ENCODE assay signal across 10 cellular contexts in the genomic region with DNA sequence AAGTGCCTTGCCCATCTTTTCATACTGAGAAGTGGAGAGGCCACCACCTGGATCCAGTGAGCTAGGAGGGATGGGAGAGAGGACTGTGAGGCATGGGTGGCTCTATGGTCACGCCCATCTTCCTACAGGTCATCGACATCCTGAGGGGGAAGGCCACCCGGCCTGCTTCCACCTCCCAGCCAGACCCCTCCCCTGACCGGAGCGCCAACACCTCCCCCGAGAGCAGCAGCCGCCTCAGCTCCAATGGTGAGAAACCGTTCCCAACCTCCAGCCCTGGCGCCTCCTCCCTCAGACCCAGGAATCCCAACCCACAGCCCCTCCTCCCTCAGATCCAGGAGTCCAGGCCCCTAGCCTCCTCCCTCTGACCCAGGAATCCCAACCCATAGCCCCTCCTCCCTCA. TPM values are rescaled to one million over a fixed set of nuclear protein-coding genes. Genes with fewer than 3 reads are reported as not detected.
A peak's percentile ranks its signal among the peaks of the same experiment; 100 is the strongest.
DNase-seq lines count a peak whose midpoint lies in the region; ATAC-seq and TF ChIP-seq lines count a peak whose summit lies in the region.
"Had no signal": no experiment of that assay in that cellular context is flagged by ENCODE, and none has a peak within 500 bp of the region (broad histone marks: within the 10 kb centered on the region; RNA-seq: fewer than 3 reads in every experiment).

No MANE protein-coding gene starts in this region.

- H3K9me3 ChIP-seq in smooth muscle cell (replicated peaks; ENCODE audit: low read depth): no peaks in the 10 kb centered on the region

- no peak overlapping the region for H2AFZ ChIP-seq in smooth muscle cell (ENCODE audit: low read depth)
- H2AFZ ChIP-seq: PC-9 had no signal

- no peaks in the 10 kb centered on the region for H3K27me3 ChIP-seq in smooth muscle cell (ENCODE audit: low read depth)

- H3K27ac ChIP-seq in smooth muscle cell (ENCODE audit: low read depth) (peak overlapping the region; percentile 38), caudate nucleus (ENCODE audit: low read depth, low read length) (no peak overlapping the region)
- H3K27ac ChIP-seq: PC-9 had no signal

- DNase-seq in HFFc6 (no peak), astrocyte of the hippocampus (ENCODE audit: low read depth, low spot score) (peak; percentile 53), iPS-NIHi7 (ENCODE audit: extremely low spot score) (peak; percentile 63), smooth muscle cell (lab: John Stamatoyannopoulos, UW; ENCODE audit: unreplicated experiment) (no peak), DMS114 treated with DMSO at 0.1 percent for 48 hours (lab: John Stamatoyannopoulos, UW; ENCODE audit: unreplicated experiment) (no peak), caudate nucleus (lab: John Stamatoyannopoulos, UW) (no peak)
- DNase-seq: PC-9 had no signal

- TF ChIP-seq CTCF in HFFc6 (IDR thresholded peaks at IDR 0.05): no peak
- TF ChIP-seq CTCF in smooth muscle cell (IDR thresholded peaks at IDR 0.05; ENCODE audit: borderline replicate concordance, insufficient read depth, poor library complexity, severe bottlenecking): no peak

- H3K4me3 ChIP-seq in smooth muscle cell: no peak overlapping the region
- H3K4me3 ChIP-seq: GM12878, PC-9 had no signal

- no peaks in the 10 kb centered on the region for H3K36me3 ChIP-seq in smooth muscle cell (ENCODE audit: low read depth)

- no peaks in the 10 kb centered on the region for H3K9me3 Mint-ChIP-seq in HFFc6

- no peak for ATAC-seq in HG03108 (IDR thresholded peaks at IDR 0.05; ENCODE audit: unreplicated experiment)
- ATAC-seq: GM12878 had no signal

- peak overlapping the region; percentile 88 for H3K4me2 ChIP-seq in smooth muscle cell
- H3K4me2 ChIP-seq: PC-9 had no signal

- H3K4me1 ChIP-seq in smooth muscle cell (ENCODE audit: low read depth): peaks cover 25% of the 10 kb centered on the region

- peaks cover 12% of the 10 kb centered on the region for H3F3A ChIP-seq in smooth muscle cell (ENCODE audit: low read depth)

- peak overlapping the region; percentile 89 for H3K27ac Mint-ChIP-seq in HFFc6

- peak overlapping the region; percentile 81 for H3K4me3 Mint-ChIP-seq in HFFc6

- 38% methylated on average over 4 of the region's 9 CpGs for WGBS in smooth muscle cell (ENCODE audit: low lambda C conversion rate)

- H4K20me1 ChIP-seq in smooth muscle cell (ENCODE audit: low read depth): peaks cover 35% of the 10 kb centered on the region

- peaks cover 21% of the 10 kb centered on the region for H3K36me3 Mint-ChIP-seq in HFFc6 (ENCODE audit: low read depth)

- H3K79me2 ChIP-seq in smooth muscle cell (ENCODE audit: low read depth): peaks cover 4% of the 10 kb centered on the region

- H3K9ac ChIP-seq in smooth muscle cell (ENCODE audit: low read depth): no peak overlapping the region

- peaks cover 51% of the 10 kb centered on the region for H3K4me1 Mint-ChIP-seq in HFFc6 (ENCODE audit: low read depth)

- H3K27me3 Mint-ChIP-seq in HFFc6 (ENCODE audit: insufficient read depth): peaks cover 2% of the 10 kb centered on the region; the same call in 1 of the 2 replicates

RNA-seq across cellular contexts. Expression of gene BCL3, which starts 10.1 kb away (rescaled TPM):
- total RNA-seq in HFFc6 (2021; fragmentation: NEBNext Ultra II Directional; extraction: Animal tissue kit (Norgen Biotek cat#: 25700)): 10 to 100 TPM; 12.9 to 20.1 (median 16.7) TPM
- total RNA-seq in smooth muscle cell: 8.1 and 12.2 TPM in 2 replicates
- 52.8 and 54.0 TPM in 2 replicates for polyA plus RNA-seq in smooth muscle cell

RNA-seq across cellular contexts. Expression of gene CBLC, which starts 19.1 kb away (rescaled TPM):
- total RNA-seq in HFFc6 (2021; fragmentation: NEBNext Ultra II Directional; extraction: Animal tissue kit (Norgen Biotek cat#: 25700)): not detected
- total RNA-seq in smooth muscle cell: 0.40 and 0.90 TPM in 2 replicates
- 0.87 and 2.3 TPM in 2 replicates for polyA plus RNA-seq in smooth muscle cell
- total RNA-seq: GM12878, sciatic nerve had no signal
- polyA plus RNA-seq: GM12878 had no signal

RNA-seq across cellular contexts. Expression of gene BCAM, which starts 50.3 kb away (rescaled TPM):
- total RNA-seq in HFFc6 (2021; fragmentation: NEBNext Ultra II Directional; extraction: Animal tissue kit (Norgen Biotek cat#: 25700)): 1 to 10 TPM; 5.5 to 6.2 (median 6.0) TPM
- total RNA-seq in smooth muscle cell: 1.7 and 5.0 TPM in 2 replicates
- polyA plus RNA-seq in smooth muscle cell: 1.5 and 6.4 TPM in 2 replicates

RNA-seq across cellular contexts. Expression of gene CEACAM16, which starts 59.6 kb away (rescaled TPM):
- not detected for total RNA-seq in HFFc6 (2021; fragmentation: NEBNext Ultra II Directional; extraction: Animal tissue kit (Norgen Biotek cat#: 25700))
- not detected in 2 replicates for total RNA-seq in smooth muscle cell
- not detected in 2 replicates for polyA plus RNA-seq in smooth muscle cell
- total RNA-seq: GM12878, PC-9, sciatic nerve had no signal
- polyA plus RNA-seq: GM12878 had no signal

Comparison
In these comparisons a context has a peak if more than half of its experiments do, and no peak if none do; other contexts are left out.
1. DNase-seq: peak in astrocyte of the hippocampus (single experiment) and iPS-NIHi7 (single experiment); none in HFFc6 (single experiment), smooth muscle cell (single experiment), DMS114 treated with DMSO at 0.1 percent for 48 hours (single experiment) and caudate nucleus (0 of 61).